Comparison of ENCODE assay signal across 17 cellular contexts in genomic region chr2:230916218-230916617, GRCh38. TPM values are rescaled to one million over a fixed set of nuclear protein-coding genes. Genes with fewer than 3 reads are reported as not detected.
DNase-seq lines count a peak whose midpoint lies in the region; ATAC-seq and TF ChIP-seq lines count a peak whose summit lies in the region.
"Had no signal": no experiment of that assay in that cellular context is flagged by ENCODE, and none has a peak within 500 bp of the region (broad histone marks: within the 10 kb centered on the region; RNA-seq: fewer than 3 reads in every experiment).

No MANE protein-coding gene starts in this region.

- peaks cover 9% of the 10 kb centered on the region for H3K27me3 ChIP-seq in suprapubic skin

- 74% methylated on average over 7 of the region's 7 CpGs for WGBS in suprapubic skin

- no peaks in the 10 kb centered on the region for H3K9me3 Mint-ChIP-seq in activated CD8-positive, alpha-beta memory T cell treated with anti-CD3 and anti-CD28 coated beads, Interleukin-2, amount 10 ng/mL, durations not matched to agents 7 days and 5 days (ENCODE audit: low read depth)

- H3K9me3 ChIP-seq in suprapubic skin = no peaks in the 10 kb centered on the region

- peaks cover 12% of the 10 kb centered on the region for H3K27me3 Mint-ChIP-seq in activated CD8-positive, alpha-beta memory T cell treated with anti-CD3 and anti-CD28 coated beads, Interleukin-2, amount 10 ng/mL, durations not matched to agents 7 days and 5 days

- TF ChIP-seq EP300 in suprapubic skin (IDR thresholded peaks at IDR 0.05) = no peak

- no peak overlapping the region for H3K27ac ChIP-seq in suprapubic skin
- H3K27ac ChIP-seq: GM23248 had no signal

- CTCF ChIA-PET in activated CD8-positive, alpha-beta memory T cell treated with anti-CD3 and anti-CD28 coated beads, Interleukin-2, amount 10 ng/mL, durations not matched to agents 7 days and 5 days (lab: Charles Lee) = interaction anchor here (0.7 to 2.4 kb wide), 3 partner anchors 14 to 92 kb away, joined by 3 to 7 read pairs (median 6); no protein-coding TSS in a partner anchor

- no peaks in the 10 kb centered on the region for H3K36me3 ChIP-seq in suprapubic skin

- H3K4me1 Mint-ChIP-seq in activated CD8-positive, alpha-beta memory T cell treated with anti-CD3 and anti-CD28 coated beads, Interleukin-2, amount 10 ng/mL, durations not matched to agents 7 days and 5 days = peaks cover 52% of the 10 kb centered on the region

- peaks cover 11% of the 10 kb centered on the region for H3K36me3 Mint-ChIP-seq in activated CD8-positive, alpha-beta memory T cell treated with anti-CD3 and anti-CD28 coated beads, Interleukin-2, amount 10 ng/mL, durations not matched to agents 7 days and 5 days

- H3K4me3 Mint-ChIP-seq in activated CD8-positive, alpha-beta memory T cell treated with anti-CD3 and anti-CD28 coated beads, Interleukin-2, amount 10 ng/mL, durations not matched to agents 7 days and 5 days = peak overlapping the region; percentile 65

- DNase-seq in activated effector memory CD4-positive, alpha-beta T cell treated with anti-CD3 and anti-CD28 coated beads, Interleukin-2, amount 50 U/mL, for 16 hours = peak; percentile 37
- DNase-seq in activated effector memory CD4-positive, alpha-beta T cell treated with Interleukin-2 at 50 U/mL for 16 hours = no peak
- peak; percentile 44 for DNase-seq in activated CD8-positive, alpha-beta memory T cell treated with anti-CD3 and anti-CD28 coated beads, Interleukin-2, amount 10 ng/mL, durations not matched to agents 7 days and 5 days
- peak; percentile 0 to 2 for DNase-seq in left colon
- DNase-seq in suprapubic skin (ENCODE audit: low spot score in 2 of 2) = peak; percentile 24 to 28
- no peak for DNase-seq in NCI-H1436 (lab: John Stamatoyannopoulos, UW)
- no peak for DNase-seq in Right ventricle myocardium superior
- no peak for DNase-seq in AML-193 (lab: John Stamatoyannopoulos, UW)
- DNase-seq: Calu3, DND-41, GF-D8, GM23248, MV-4-11, NCI-H1436 treated with DMSO at 0.1 percent for 48 hours, NCI-H2081 treated with DMSO at 0.1 percent for 48 hours, NCI-H526 treated with DMSO at 0.1 percent for 48 hours had no signal

- intact Hi-C loops in left colon (cut with DNase I, micrococcal nuclease) = loop anchor here in 1 of 2 donors (10.0 kb wide), 1 partner anchor 71 kb away; no protein-coding TSS in a partner anchor
- intact Hi-C loops in Right ventricle myocardium superior (cut with DNase I) = no loop called here

- no peak overlapping the region for H3K4me3 ChIP-seq in suprapubic skin
- H3K4me3 ChIP-seq: GM23248 had no signal

- peak; percentile 37 for ATAC-seq in activated CD8-positive, alpha-beta memory T cell treated with anti-CD3 and anti-CD28 coated beads, Interleukin-2, amount 10 ng/mL, durations not matched to agents 7 days and 5 days
- ATAC-seq in left colon = no peak
- no peak for ATAC-seq in Right ventricle myocardium superior (ENCODE audit: poor library complexity)

- H3K27ac Mint-ChIP-seq in activated CD8-positive, alpha-beta memory T cell treated with anti-CD3 and anti-CD28 coated beads, Interleukin-2, amount 10 ng/mL, durations not matched to agents 7 days and 5 days = peak overlapping the region; percentile 96

- no peak for TF ChIP-seq POLR2A in suprapubic skin (IDR thresholded peaks at IDR 0.05)

- H3K4me1 ChIP-seq in suprapubic skin = no peaks in the 10 kb centered on the region

- TF ChIP-seq CTCF in suprapubic skin (IDR thresholded peaks at IDR 0.05) = no peak

RNA-seq across cellular contexts. Expression of gene GPR55, which starts 8.8 kb away (rescaled TPM):
- 10 to 100 TPM; 42.1 to 58.8 TPM for total RNA-seq in activated CD8-positive, alpha-beta memory T cell treated with anti-CD3 and anti-CD28 coated beads, Interleukin-2, amount 10 ng/mL, durations not matched to agents 7 days and 5 days
- under 1 TPM; 0.34 TPM for total RNA-seq in left colon
- 1 to 10 TPM in 1 of 4 donors, under 1 TPM in 1, not detected in 2; 0.72 to 1.2 TPM for total RNA-seq in suprapubic skin
- total RNA-seq in Right ventricle myocardium superior = not detected
- total RNA-seq: Calu3, GM23248 had no signal

RNA-seq across cellular contexts. Expression of gene ITM2C, which starts 51.5 kb away (rescaled TPM):
- 100 to 1,000 TPM in 1 of 2 experiments, 10 to 100 TPM in 1; 65.1 to 115 TPM for total RNA-seq in activated CD8-positive, alpha-beta memory T cell treated with anti-CD3 and anti-CD28 coated beads, Interleukin-2, amount 10 ng/mL, durations not matched to agents 7 days and 5 days
- total RNA-seq in left colon (1,000 to 10,000 TPM; 2,207 to 2,247 TPM), suprapubic skin (10 to 100 TPM in 3 of 4 donors, 1 to 10 TPM in 1; 9.0 to 17.9 (median 11.4) TPM), Right ventricle myocardium superior (25.3 TPM)
- total RNA-seq: OCI-LY7 had no signal

Comparison
In these comparisons a context has a peak if more than half of its experiments do, and no peak if none do; other contexts are left out.
1. DNase-seq: peak in activated effector memory CD4-positive, alpha-beta T cell treated with anti-CD3 and anti-CD28 coated beads, Interleukin-2, amount 50 U/mL, for 16 hours (single experiment), activated CD8-positive, alpha-beta memory T cell treated with anti-CD3 and anti-CD28 coated beads, Interleukin-2, amount 10 ng/mL, durations not matched to agents 7 days and 5 days (single experiment), left colon (2 of 2) and suprapubic skin (2 of 2); none in activated effector memory CD4-positive, alpha-beta T cell treated with Interleukin-2 at 50 U/mL for 16 hours (single experiment), NCI-H1436 (single experiment), Right ventricle myocardium superior (single experiment) and AML-193 (0 of 2).
2. RNA of gene GPR55, which starts 8.8 kb away (total RNA-seq): 42.1 to 58.8 TPM in activated CD8-positive, alpha-beta memory T cell treated with anti-CD3 and anti-CD28 coated beads, Interleukin-2, amount 10 ng/mL, durations not matched to agents 7 days and 5 days; 0.72 to 1.2 TPM in suprapubic skin, 0.34 TPM in left colon and not detected in Right ventricle myocardium superior (single experiment); every median in the first group is over 10 times any median in the second.
3. RNA of gene ITM2C, which starts 51.5 kb away (total RNA-seq): 2,207 to 2,247 TPM in left colon; 65.1 to 115 TPM in activated CD8-positive, alpha-beta memory T cell treated with anti-CD3 and anti-CD28 coated beads, Interleukin-2, amount 10 ng/mL, durations not matched to agents 7 days and 5 days, 25.3 TPM in Right ventricle myocardium superior (single experiment) and 9.0 to 17.9 TPM in suprapubic skin; every median in the first group is over 10 times any median in the second.